ENCODE assay signal across 11 cellular contexts in the genomic region with DNA sequence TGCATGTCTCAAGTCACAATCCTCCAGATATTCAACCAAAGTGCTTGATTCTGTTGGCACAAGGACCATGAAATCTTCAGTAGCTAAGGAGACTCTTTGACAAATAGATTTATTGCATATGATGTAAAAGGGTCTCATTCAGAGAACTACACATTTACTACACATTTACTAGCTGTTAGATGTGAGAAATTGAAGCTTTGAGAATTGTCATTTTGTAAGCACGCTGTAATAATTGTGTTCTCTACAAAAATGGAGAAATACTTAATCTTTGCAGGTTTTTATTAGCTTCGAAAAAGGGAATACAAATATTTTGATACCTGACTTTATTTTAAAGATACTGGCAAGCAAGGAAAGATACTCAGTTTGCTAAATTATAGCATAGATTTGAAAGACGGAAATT.
A peak's percentile ranks its signal among the peaks of the same experiment; 100 is the strongest.
DNase-seq lines count a peak whose midpoint lies in the region; ATAC-seq and TF ChIP-seq lines count a peak whose summit lies in the region.
"Had no signal": no experiment of that assay in that cellular context is flagged by ENCODE, and none has a peak within 500 bp of the region (broad histone marks: within the 10 kb centered on the region; RNA-seq: fewer than 3 reads in every experiment).

No MANE protein-coding gene starts in this region.

- H3K4me3 ChIP-seq in heart right ventricle: no peak overlapping the region
- H3K4me3 ChIP-seq in lung: no peak overlapping the region
- H3K4me3 ChIP-seq in transverse colon: no peak overlapping the region

- WGBS in heart right ventricle, 2 donors: 94 to 95% methylated on average over 3 of the region's 3 CpGs
- 91 to 94% methylated on average over 3 of the region's 3 CpGs for WGBS in lung, 2 donors
- 93 to 100% methylated on average over 3 of the region's 3 CpGs for WGBS in transverse colon (ENCODE audit: low coverage in 1 of 2), 2 donors

- DNase-seq in heart right ventricle (no peak), cardiac septum (ENCODE audit: low spot score) (no peak), lung (ENCODE audit: low spot score) (no peak), transverse colon (no peak), NCI-H2107 treated with DMSO at 0.1 percent for 48 hours (lab: John Stamatoyannopoulos, UW; ENCODE audit: unreplicated experiment) (no peak), DMS53 (lab: John Stamatoyannopoulos, UW) (no peak)
- DNase-seq in stimulated activated CD4-positive, alpha-beta T cell treated with anti-CD3 and anti-CD28 coated beads, Interleukin-4, amount 100 ng/mL, for 4 hours: no peak
- DNase-seq: cerebellar nuclear complex, NCI-H748 treated with DMSO at 0.1 percent for 48 hours had no signal

- H3K4me3 Mint-ChIP-seq in activated T-helper 17 cell treated with anti-CD3 and anti-CD28 coated beads, Interleukin-2, amount 50 U/mL, for 72 hours: peak overlapping the region; percentile 86

- H3K27me3 ChIP-seq in heart right ventricle (no peaks in the 10 kb centered on the region), lung (ENCODE audit: control insufficient read depth, insufficient read depth) (no peaks in the 10 kb centered on the region), transverse colon (no peaks in the 10 kb centered on the region)

- H3K4me1 ChIP-seq in heart right ventricle (peaks cover 14 to 50% (median 40%) of the 10 kb centered on the region in 9 donors), lung (ENCODE audit: control insufficient read depth in 2 of 2, insufficient read depth in 2 of 2, low read length in 2 of 2) (peaks cover 4 to 15% of the 10 kb centered on the region in 2 donors), transverse colon (peaks cover 24 to 43% (median 34%) of the 10 kb centered on the region in 4 donors)

- intact Hi-C loops in heart right ventricle (cut with DNase I): loop anchor here in 4 of 10 donors (1.0 to 5.0 kb wide), 5 partner anchors 9 to 53 kb away; no protein-coding TSS in a partner anchor
- intact Hi-C loops in cardiac septum (cut with DNase I): no loop called here
- intact Hi-C loops in transverse colon (cut with DNase I; ENCODE audit: low total_unique reads): no loop called here

- H3K27ac ChIP-seq in heart right ventricle (peak overlapping the region in 6 of 10 donors; percentile 90 to 96 (median 94)), lung (ENCODE audit: low read depth in 1 of 2, low read length in 1 of 2) (peak overlapping the region; percentile 56 to 99), transverse colon (peak overlapping the region; percentile 90 to 96 (median 94))

- H3K9me3 ChIP-seq in heart right ventricle (no peaks in the 10 kb centered on the region), lung (ENCODE audit: control insufficient read depth in 2 of 2, insufficient read depth in 1 of 2, low read length in 1 of 2) (no peaks in the 10 kb centered on the region), transverse colon (no peaks in the 10 kb centered on the region)

- ATAC-seq in heart right ventricle: no peak
- ATAC-seq in activated T-helper 17 cell treated with anti-CD3 and anti-CD28 coated beads, Interleukin-2, amount 50 U/mL, for 72 hours (replicated peaks): no peak
- ATAC-seq in lung (ENCODE audit: insufficient read depth, low FRiP score): no peak
- ATAC-seq: sciatic nerve had no signal

- peak overlapping the region; percentile 100 for H3K27ac Mint-ChIP-seq in activated T-helper 17 cell treated with anti-CD3 and anti-CD28 coated beads, Interleukin-2, amount 50 U/mL, for 72 hours

- H3K36me3 Mint-ChIP-seq in activated T-helper 17 cell treated with anti-CD3 and anti-CD28 coated beads, Interleukin-2, amount 50 U/mL, for 72 hours (ENCODE audit: low read depth): peaks cover 15% of the 10 kb centered on the region

- H3K36me3 ChIP-seq in heart right ventricle (no peaks in the 10 kb centered on the region), lung (ENCODE audit: control insufficient read depth in 2 of 2, insufficient read depth in 2 of 2, low read length in 2 of 2) (no peaks in the 10 kb centered on the region), transverse colon (no peaks in the 10 kb centered on the region)

- no peaks in the 10 kb centered on the region for H3K9me3 Mint-ChIP-seq in activated T-helper 17 cell treated with anti-CD3 and anti-CD28 coated beads, Interleukin-2, amount 50 U/mL, for 72 hours

- peaks cover 43% of the 10 kb centered on the region for H3K4me1 Mint-ChIP-seq in activated T-helper 17 cell treated with anti-CD3 and anti-CD28 coated beads, Interleukin-2, amount 50 U/mL, for 72 hours

- no peak for TF ChIP-seq EP300 in transverse colon (IDR thresholded peaks at IDR 0.05; ENCODE audit: low read depth)

- no peaks in the 10 kb centered on the region for H3K27me3 Mint-ChIP-seq in activated T-helper 17 cell treated with anti-CD3 and anti-CD28 coated beads, Interleukin-2, amount 50 U/mL, for 72 hours

- TF ChIP-seq CTCF in heart right ventricle (IDR thresholded peaks at IDR 0.05) (no peak), lung (IDR thresholded peaks at IDR 0.05; ENCODE audit: control extremely low read depth, extremely low read depth) (no peak), transverse colon (IDR thresholded peaks at IDR 0.05) (no peak)

- in situ Hi-C loops in transverse colon (cut with MboI; ENCODE audit: low pct_ligation_motif_present in 1 of 4, low pct_unique_long_range_greater_than_20kb in 1 of 4, low sequenced_read_pairs in 3 of 4): no loop called here

- no peak for TF ChIP-seq POLR2A in transverse colon (IDR thresholded peaks at IDR 0.05)
